Comparison of ENCODE assay signal across 14 cellular contexts in genomic region chr17:48553190-48553547, GRCh38. TPM values are rescaled to one million over a fixed set of nuclear protein-coding genes. Genes with fewer than 3 reads are reported as not detected.
DNase-seq lines count a peak whose midpoint lies in the region; ATAC-seq and TF ChIP-seq lines count a peak whose summit lies in the region.
"Had no signal": no experiment of that assay in that cellular context is flagged by ENCODE, and none has a peak within 500 bp of the region (broad histone marks: within the 10 kb centered on the region; RNA-seq: fewer than 3 reads in every experiment).

No MANE protein-coding gene starts in this region.

- H3K79me1 ChIP-seq in IMR-90 (ENCODE audit: low read depth in 1 of 2, low read length in 2 of 2) = no peaks in the 10 kb centered on the region; a peak in 2 of 4 replicates

- H3K4me1 Mint-ChIP-seq in activated CD4-positive, alpha-beta memory T cell treated with anti-CD3 and anti-CD28 coated beads for 36 hours (ENCODE audit: low read depth) = peaks cover 10% of the 10 kb centered on the region

- no peak overlapping the region for H2AFZ ChIP-seq in IMR-90 (replicated peaks; ENCODE audit: low read length, poor library complexity)
- H2AFZ ChIP-seq: GM23248 had no signal

- H4K20me1 ChIP-seq in IMR-90 (ENCODE audit: insufficient read depth, low read length) = 0 out of 2 replicates have a peak, but pooled peaks cover 4% of the 10 kb centered on the region

- H3K27me3 ChIP-seq in IMR-90 (ENCODE audit: control insufficient read depth, insufficient read depth, low read length) (no peaks in the 10 kb centered on the region), rectal smooth muscle tissue (ENCODE audit: control insufficient read depth, insufficient read depth, low read length) (no peaks in the 10 kb centered on the region)

- peak overlapping the region; percentile 39 for H3K18ac ChIP-seq in IMR-90 (ENCODE audit: low read depth, low read length)

- CTCF ChIA-PET in IMR-90 (lab: Yijun Ruan, JAX) = no interaction called here
- CTCF ChIA-PET in activated CD4-positive, alpha-beta memory T cell treated with anti-CD3 and anti-CD28 coated beads for 36 hours (lab: Charles Lee) = no interaction called here

- no peaks in the 10 kb centered on the region for H3K9me3 ChIP-seq in IMR-90 (ENCODE audit: control insufficient read depth, insufficient read depth, low read length)
- H3K9me3 ChIP-seq: BLaER1 had no signal

- peak overlapping the region; percentile 94 for H3K56ac ChIP-seq in IMR-90 (ENCODE audit: extremely low read depth, insufficient read depth, low read length)

- H3K36me3 Mint-ChIP-seq in activated CD4-positive, alpha-beta memory T cell treated with anti-CD3 and anti-CD28 coated beads for 36 hours = no peaks in the 10 kb centered on the region
- H3K36me3 Mint-ChIP-seq: activated naive CD8-positive, alpha-beta T cell treated with anti-CD3 and anti-CD28 coated beads for 36 hours; stimulated activated memory B cell treated with anti-CD40 and anti-IgM and Interleukin-4, amounts not matched to agents 10 μg/mL and 1 μg/mL and 100 μg/mL, for 72 hours had no signal

- H3K23ac ChIP-seq in IMR-90 (ENCODE audit: low read depth, low read length) = peak overlapping the region; percentile 100

- H4K8ac ChIP-seq in IMR-90 (ENCODE audit: low read depth in 2 of 2, low read length in 2 of 2) = peak overlapping the region; percentile 85 to 89

- in situ Hi-C loops in IMR-90 (cut with MboI; ENCODE audit: low sequenced_read_pairs) = no loop called here

- H3K4me1 ChIP-seq in IMR-90 (ENCODE audit: control insufficient read depth, insufficient read depth, low read length) (peaks cover 47% of the 10 kb centered on the region), rectal smooth muscle tissue (ENCODE audit: control insufficient read depth, insufficient read depth, low read length) (peaks cover 60% of the 10 kb centered on the region)
- H3K4me1 ChIP-seq: BLaER1 had no signal

- no peak overlapping the region for H3K27ac Mint-ChIP-seq in activated CD4-positive, alpha-beta memory T cell treated with anti-CD3 and anti-CD28 coated beads for 36 hours
- H3K27ac Mint-ChIP-seq: activated naive CD8-positive, alpha-beta T cell treated with anti-CD3 and anti-CD28 coated beads for 36 hours; stimulated activated memory B cell treated with anti-CD40 and anti-IgM and Interleukin-4, amounts not matched to agents 10 μg/mL and 1 μg/mL and 100 μg/mL, for 72 hours had no signal

- H3K36me3 ChIP-seq in IMR-90 (ENCODE audit: control insufficient read depth, insufficient read depth, low read length) = peaks cover 36% of the 10 kb centered on the region
- H3K36me3 ChIP-seq in rectal smooth muscle tissue (ENCODE audit: control insufficient read depth, insufficient read depth, low read length) = no peaks in the 10 kb centered on the region
- H3K36me3 ChIP-seq: BLaER1 had no signal

- no TSS peak for BruUV-seq in IMR-90 (replicated peaks; lab: Mats Ljungman, UMichigan)

- intact Hi-C loops in IMR-90 (cut with micrococcal nuclease) = no loop called here
- intact Hi-C loops in activated CD4-positive, alpha-beta memory T cell treated with anti-CD3 and anti-CD28 coated beads for 36 hours (cut with micrococcal nuclease) = no loop called here

- peak overlapping the region; percentile 96 for H3K14ac ChIP-seq in IMR-90 (replicated peaks; ENCODE audit: low read depth, low read length)

- peak overlapping the region; percentile 85 for H2AK9ac ChIP-seq in IMR-90 (replicated peaks; ENCODE audit: low read depth, low read length, poor library complexity)

- no peaks in the 10 kb centered on the region for H3K9me1 ChIP-seq in IMR-90 (ENCODE audit: insufficient read depth, low read length)

- peak overlapping the region; percentile 90 for H4K91ac ChIP-seq in IMR-90 (ENCODE audit: insufficient read depth, low read depth, low read length)

- TF ChIP-seq CTCF in IMR-90 (conservative IDR thresholded peaks at IDR 0.05; ENCODE audit: low read depth, low read length) (no peak), epithelial cell of proximal tubule (conservative IDR thresholded peaks at IDR 0.05; ENCODE audit: low read depth, low read length) (no peak)

- H3K9ac ChIP-seq in IMR-90 (ENCODE audit: low read depth, low read length) (peak overlapping the region; percentile 77), rectal smooth muscle tissue (ENCODE audit: low read length) (no peak overlapping the region)
- H3K9ac ChIP-seq: BLaER1, GM23248 had no signal

- no peak for TF ChIP-seq POLR2A in IMR-90 (IDR thresholded peaks at IDR 0.05; ENCODE audit: low read depth, low read length)

- dilution Hi-C loops in IMR-90 (cut with HindIII; ENCODE audit: low sequenced_read_pairs, unreplicated experiment) = no loop called here

- peaks cover 6% of the 10 kb centered on the region for H3K27me3 Mint-ChIP-seq in activated CD4-positive, alpha-beta memory T cell treated with anti-CD3 and anti-CD28 coated beads for 36 hours

- peak overlapping the region; percentile 96 for H2BK5ac ChIP-seq in IMR-90 (ENCODE audit: low read depth, low read length, poor library complexity, severe bottlenecking)

- H2BK120ac ChIP-seq in IMR-90 (ENCODE audit: low read depth, low read length) = peak overlapping the region; percentile 88

- H4K5ac ChIP-seq in IMR-90 (ENCODE audit: low read depth, low read length) = peak overlapping the region; percentile 63

- no peak overlapping the region for H3K4me3 Mint-ChIP-seq in activated CD4-positive, alpha-beta memory T cell treated with anti-CD3 and anti-CD28 coated beads for 36 hours
- H3K4me3 Mint-ChIP-seq: activated naive CD8-positive, alpha-beta T cell treated with anti-CD3 and anti-CD28 coated beads for 36 hours; stimulated activated memory B cell treated with anti-CD40 and anti-IgM and Interleukin-4, amounts not matched to agents 10 μg/mL and 1 μg/mL and 100 μg/mL, for 72 hours had no signal

- peak overlapping the region; percentile 74 for H2AK5ac ChIP-seq in IMR-90 (ENCODE audit: low read depth, low read length)

- H2BK15ac ChIP-seq in IMR-90 (ENCODE audit: low read depth, low read length) = peak overlapping the region; percentile 90; the same call in 2 of the 3 replicates

- H2BK20ac ChIP-seq in IMR-90 (ENCODE audit: low read depth, low read length) = peak overlapping the region; percentile 71

- H3K4me3 ChIP-seq in IMR-90 (ENCODE audit: insufficient read depth, low read depth, low read length) (peak overlapping the region; percentile 14), epithelial cell of proximal tubule (ENCODE audit: low read depth, low read length) (peak overlapping the region; percentile 15), rectal smooth muscle tissue (ENCODE audit: low read length) (no peak overlapping the region)
- H3K4me3 ChIP-seq: BLaER1, dorsolateral prefrontal cortex, GM23248, lung, SK-N-MC had no signal

- 6% methylated on average over 3 of the region's 5 CpGs; no CpG with 5 or more reads in 1 of the 2 experiments for WGBS in IMR-90 (ENCODE audit: extremely low coverage in 2 of 2, insufficient read length in 1 of 2), 2 experiments

- DNase-seq in IMR-90 (no peak), epithelial cell of proximal tubule (ENCODE audit: low read depth) (no peak), NCI-H1930 (lab: John Stamatoyannopoulos, UW) (no peak)
- DNase-seq in activated CD4-positive, alpha-beta memory T cell treated with anti-CD3 and anti-CD28 coated beads for 36 hours = no peak
- DNase-seq: activated naive CD8-positive, alpha-beta T cell treated with anti-CD3 and anti-CD28 coated beads for 36 hours; dorsolateral prefrontal cortex; EL; GM23248 had no signal

- peak overlapping the region; percentile 94 for H3K4ac ChIP-seq in IMR-90 (ENCODE audit: low read depth, low read length)

- no peaks in the 10 kb centered on the region for H3K9me3 Mint-ChIP-seq in activated CD4-positive, alpha-beta memory T cell treated with anti-CD3 and anti-CD28 coated beads for 36 hours
- H3K9me3 Mint-ChIP-seq: activated naive CD8-positive, alpha-beta T cell treated with anti-CD3 and anti-CD28 coated beads for 36 hours; stimulated activated memory B cell treated with anti-CD40 and anti-IgM and Interleukin-4, amounts not matched to agents 10 μg/mL and 1 μg/mL and 100 μg/mL, for 72 hours had no signal

- ATAC-seq in IMR-90 (ENCODE audit: low read depth) = no peak
- no peak for ATAC-seq in GM18870 (IDR thresholded peaks at IDR 0.05; ENCODE audit: unreplicated experiment)
- ATAC-seq: stimulated activated memory B cell treated with anti-CD40 and anti-IgM and Interleukin-4, amounts not matched to agents 10 μg/mL and 1 μg/mL and 100 μg/mL, for 72 hours had no signal

- POLR2A ChIA-PET in IMR-90 (lab: Charles Lee; ENCODE audit: unreplicated experiment) = interaction anchor here (1.3 kb wide), 1 partner anchor 35 kb away, joined by 4 read pairs; no protein-coding TSS in a partner anchor
- POLR2A ChIA-PET in activated CD4-positive, alpha-beta memory T cell treated with anti-CD3 and anti-CD28 coated beads for 36 hours (lab: Charles Lee) = no interaction called here

- H3K4me2 ChIP-seq in IMR-90 (ENCODE audit: low read depth, low read length) = peak overlapping the region; percentile 67
- H3K4me2 ChIP-seq: BLaER1 had no signal

- TF ChIP-seq RAD21 in IMR-90 (IDR thresholded peaks at IDR 0.05; ENCODE audit: low read length) = no peak

- peak overlapping the region; percentile 96 for H3K27ac ChIP-seq in IMR-90 (ENCODE audit: insufficient read depth, low read length)
- H3K27ac ChIP-seq in rectal smooth muscle tissue (ENCODE audit: low read depth, low read length) = peak overlapping the region; percentile 98
- H3K27ac ChIP-seq: BLaER1, dorsolateral prefrontal cortex, GM23248, SK-N-MC had no signal

RNA-seq across cellular contexts. Expression of gene HOXB2, which starts 8.3 kb away (rescaled TPM):
- total RNA-seq in IMR-90 (2012; rRNA removed) = 2.7 and 3.1 TPM in 2 replicates
- polyA plus RNA-seq in IMR-90 (2012; rRNA removed) = 29.9 and 33.8 TPM in 2 replicates
- polyA plus RNA-seq in IMR-90 (2012; cell fraction: cytosol; rRNA removed) = 31.5 and 50.7 TPM in 2 replicates
- 69.3 and 123 TPM in 2 replicates for polyA plus RNA-seq in IMR-90 (2012; cell fraction: nucleus; rRNA removed; ENCODE audit: low replicate concordance)
- 21.1 and 43.7 TPM in 2 replicates for total RNA-seq in epithelial cell of proximal tubule
- total RNA-seq in activated CD4-positive, alpha-beta memory T cell treated with anti-CD3 and anti-CD28 coated beads for 36 hours = 10 to 100 TPM; 13.3 to 16.8 TPM

RNA-seq across cellular contexts. Expression of gene HOXB1, which starts 22.4 kb away (rescaled TPM):
- total RNA-seq in IMR-90 (2012; rRNA removed) = not detected in 2 replicates
- polyA plus RNA-seq in IMR-90 (2012; rRNA removed) = not detected in 2 replicates
- polyA plus RNA-seq in IMR-90 (2012; cell fraction: cytosol; rRNA removed) = not detected in 2 replicates
- 0.05 TPM in 1 of 2 replicates, not detected in the other for polyA plus RNA-seq in IMR-90 (2012; cell fraction: nucleus; rRNA removed; ENCODE audit: low replicate concordance)
- not detected in 2 replicates for total RNA-seq in epithelial cell of proximal tubule
- not detected for total RNA-seq in activated CD4-positive, alpha-beta memory T cell treated with anti-CD3 and anti-CD28 coated beads for 36 hours
- total RNA-seq: activated naive CD8-positive, alpha-beta T cell treated with anti-CD3 and anti-CD28 coated beads for 36 hours; dorsolateral prefrontal cortex; GM23248; lung had no signal
- polyA plus RNA-seq: GM23248, lung had no signal

RNA-seq across cellular contexts. Expression of gene HOXB4, which starts 25.0 kb away (rescaled TPM):
- total RNA-seq in IMR-90 (2012; rRNA removed) (1.9 and 2.0 TPM in 2 replicates), epithelial cell of proximal tubule (4.3 and 5.7 TPM in 2 replicates)
- 7.8 and 8.5 TPM in 2 replicates for polyA plus RNA-seq in IMR-90 (2012; rRNA removed)
- polyA plus RNA-seq in IMR-90 (2012; cell fraction: cytosol; rRNA removed) = 2.2 and 4.1 TPM in 2 replicates
- polyA plus RNA-seq in IMR-90 (2012; cell fraction: nucleus; rRNA removed; ENCODE audit: low replicate concordance) = 17.8 and 38.5 TPM in 2 replicates
- total RNA-seq in activated CD4-positive, alpha-beta memory T cell treated with anti-CD3 and anti-CD28 coated beads for 36 hours = 1 to 10 TPM; 2.3 TPM

RNA-seq across cellular contexts. Expression of gene HOXB3, which starts 36.9 kb away (rescaled TPM):
- 6.3 and 8.6 TPM in 2 replicates for total RNA-seq in IMR-90 (2012; rRNA removed)
- polyA plus RNA-seq in IMR-90 (2012; rRNA removed) = 59.6 and 76.4 TPM in 2 replicates
- 31.9 and 71.7 TPM in 2 replicates for polyA plus RNA-seq in IMR-90 (2012; cell fraction: cytosol; rRNA removed)
- 383 and 595 TPM in 2 replicates for polyA plus RNA-seq in IMR-90 (2012; cell fraction: nucleus; rRNA removed; ENCODE audit: low replicate concordance)
- total RNA-seq in epithelial cell of proximal tubule = 22.6 and 49.9 TPM in 2 replicates
- total RNA-seq in activated CD4-positive, alpha-beta memory T cell treated with anti-CD3 and anti-CD28 coated beads for 36 hours = 1 to 10 TPM; 2.6 TPM

RNA-seq across cellular contexts. Expression of gene HOXB5, which starts 40.4 kb away (rescaled TPM):
- total RNA-seq in IMR-90 (2012; rRNA removed) (0.54 and 0.56 TPM in 2 replicates), epithelial cell of proximal tubule (2.8 and 5.5 TPM in 2 replicates)
- polyA plus RNA-seq in IMR-90 (2012; rRNA removed) = 18.0 and 18.1 TPM in 2 replicates
- 19.7 and 32.7 TPM in 2 replicates for polyA plus RNA-seq in IMR-90 (2012; cell fraction: cytosol; rRNA removed)
- polyA plus RNA-seq in IMR-90 (2012; cell fraction: nucleus; rRNA removed; ENCODE audit: low replicate concordance) = 13.4 and 16.5 TPM in 2 replicates
- not detected for total RNA-seq in activated CD4-positive, alpha-beta memory T cell treated with anti-CD3 and anti-CD28 coated beads for 36 hours
- total RNA-seq: activated naive CD8-positive, alpha-beta T cell treated with anti-CD3 and anti-CD28 coated beads for 36 hours had no signal
